Comparison of ENCODE assay signal across 8 cellular contexts in genomic region chr21:34074283-34075098, GRCh38. TPM values are rescaled to one million over a fixed set of nuclear protein-coding genes. Genes with fewer than 3 reads are reported as not detected.
A peak's percentile ranks its signal among the peaks of the same experiment; 100 is the strongest.
DNase-seq lines count a peak whose midpoint lies in the region; ATAC-seq and TF ChIP-seq lines count a peak whose summit lies in the region.

No MANE protein-coding gene starts in this region.

- no peak for TF ChIP-seq POLR2A in lower leg skin (IDR thresholded peaks at IDR 0.05)
- no peak for TF ChIP-seq POLR2A in transverse colon (IDR thresholded peaks at IDR 0.05)

- H3K27ac ChIP-seq in DND-41 (ENCODE audit: low read length) (peak overlapping the region; percentile 81), brain microvascular endothelial cell (no peak overlapping the region), transverse colon (peak overlapping the region; percentile 88 to 97 (median 95))

- H3K4me3 ChIP-seq in DND-41 (ENCODE audit: low read depth in 1 of 2, low read length in 2 of 2) = peak overlapping the region; percentile 92 to 94
- peak overlapping the region; percentile 81 for H3K4me3 ChIP-seq in brain microvascular endothelial cell (ENCODE audit: low read depth, low read length)
- peak overlapping the region; percentile 47 for H3K4me3 ChIP-seq in lower leg skin (ENCODE audit: low read depth, poor library complexity, severe bottlenecking)
- peak overlapping the region; percentile 53 to 91 (median 85) for H3K4me3 ChIP-seq in transverse colon

- no peak for ATAC-seq in DND-41 (ENCODE audit: insufficient read depth, low read depth)
- no peak for ATAC-seq in HG03432 (IDR thresholded peaks at IDR 0.05; ENCODE audit: unreplicated experiment)

- in situ Hi-C loops in brain microvascular endothelial cell (cut with HindIII; ENCODE audit: low pct_ligation_motif_present, low sequenced_read_pairs) = no loop called here
- in situ Hi-C loops in transverse colon (cut with MboI; ENCODE audit: low pct_ligation_motif_present in 1 of 4, low pct_unique_long_range_greater_than_20kb in 1 of 4, low sequenced_read_pairs in 3 of 4) = no loop called here

- 12 to 13% methylated on average over 32 of the region's 32 CpGs for WGBS in lower leg skin, 2 donors
- WGBS in transverse colon (ENCODE audit: low coverage in 1 of 2), 2 donors = 13 to 42% methylated on average over 20 to 32 of the region's 32 CpGs

- peaks cover 28% of the 10 kb centered on the region; the same call in 1 of the 2 replicates for H4K20me1 ChIP-seq in DND-41 (ENCODE audit: insufficient read depth, low read length)

- H3K4me1 ChIP-seq in DND-41 (ENCODE audit: insufficient read depth, low read length) (peaks cover 61% of the 10 kb centered on the region), transverse colon (peaks cover 11 to 57% (median 49%) of the 10 kb centered on the region in 4 donors)

- TF ChIP-seq CTCF in DND-41 (IDR thresholded peaks at IDR 0.05; ENCODE audit: borderline replicate concordance, extremely low read depth, low read length, poor library complexity, severe bottlenecking) = no peak
- TF ChIP-seq CTCF in brain microvascular endothelial cell (IDR thresholded peaks at IDR 0.05; ENCODE audit: low read depth, low read length, missing control alignments) = no peak
- no peak for TF ChIP-seq CTCF in lower leg skin (IDR thresholded peaks at IDR 0.05)
- TF ChIP-seq CTCF in transverse colon (IDR thresholded peaks at IDR 0.05) = peak in 3 of 5 experiments; percentile 17 to 39 (median 38)

- H3K27me3 ChIP-seq in DND-41 (ENCODE audit: insufficient read depth, low read length, poor library complexity) (no peaks in the 10 kb centered on the region), brain microvascular endothelial cell (replicated peaks) (no peaks in the 10 kb centered on the region), transverse colon (no peaks in the 10 kb centered on the region)

- DNase-seq in DND-41 (no peak), LoVo (ENCODE audit: low spot score) (peak; percentile 25), brain microvascular endothelial cell (no peak), lower leg skin (ENCODE audit: low spot score in 2 of 2) (no peak), transverse colon (no peak), T-helper 9 cell (no peak), NCI-H146 (lab: John Stamatoyannopoulos, UW) (no peak)

- TF ChIP-seq EP300 in transverse colon (IDR thresholded peaks at IDR 0.05; ENCODE audit: low read depth) = no peak

- H3K9me3 ChIP-seq in DND-41 (ENCODE audit: insufficient read depth, low read length, severe bottlenecking) (no peaks in the 10 kb centered on the region), transverse colon (no peaks in the 10 kb centered on the region)

- H3K36me3 ChIP-seq in DND-41 (ENCODE audit: insufficient read depth, low read length) (peaks cover 37% of the 10 kb centered on the region), brain microvascular endothelial cell (replicated peaks) (no peaks in the 10 kb centered on the region), transverse colon (no peaks in the 10 kb centered on the region)

- peak overlapping the region; percentile 95 for H3K4me2 ChIP-seq in DND-41 (ENCODE audit: insufficient read depth, low read length)

- H3K9ac ChIP-seq in DND-41 (ENCODE audit: low read depth, low read length) = peak overlapping the region; percentile 89

- peaks cover 59% of the 10 kb centered on the region for H3K79me2 ChIP-seq in DND-41 (ENCODE audit: insufficient read depth, low read length)

- intact Hi-C loops in lower leg skin (cut with DNase I; ENCODE audit: low total_unique reads) = no loop called here
- intact Hi-C loops in transverse colon (cut with DNase I; ENCODE audit: low total_unique reads) = loop anchor here (2.0 to 5.0 kb wide), 3 partner anchors 53 to 273 kb away; no protein-coding TSS in a partner anchor

- H2AFZ ChIP-seq in DND-41 (ENCODE audit: low read depth, low read length) = 0 out of 2 replicates have a peak overlapping the region, but pooled peaks have one; percentile 13

RNA-seq across cellular contexts. Expression of gene MRPS6, which starts 1.1 kb away (rescaled TPM):
- total RNA-seq in lower leg skin (10 to 100 TPM; 23.9 to 65.8 (median 31.6) TPM), transverse colon (10 to 100 TPM; 27.9 to 59.1 (median 35.6) TPM)

RNA-seq across cellular contexts. Expression of gene SLC5A3, which starts 1.1 kb away (rescaled TPM):
- total RNA-seq in lower leg skin (10 to 100 TPM; 12.8 to 33.3 (median 28.6) TPM), transverse colon (10 to 100 TPM; 12.0 to 32.6 (median 23.9) TPM)

Comparison
In these comparisons a context has a peak if more than half of its experiments do, and no peak if none do; other contexts are left out.
1. CTCF ChIP-seq: peak in transverse colon (3 of 5); none in DND-41 (single experiment), brain microvascular endothelial cell (single experiment) and lower leg skin (0 of 3).
2. Peak in every context shown above with its lines, with median percentiles within 50 percentile points of each other: H3K4me3 ChIP-seq.